In genomic region chr19:17553256-17553655, GRCh38 we compare ENCODE assay signal across 8 cellular contexts. TPM values are rescaled to one million over a fixed set of nuclear protein-coding genes. Genes with fewer than 3 reads are reported as not detected.
A peak's percentile ranks its signal among the peaks of the same experiment; 100 is the strongest.
DNase-seq lines count a peak whose midpoint lies in the region; ATAC-seq, FAIRE-seq and TF ChIP-seq lines count a peak whose summit lies in the region.

No MANE protein-coding gene starts in this region.

- peak overlapping the region; percentile 90 for H3K27ac Mint-ChIP-seq in nephron progenitor cell
- H3K27ac Mint-ChIP-seq in activated CD8-positive, alpha-beta T cell treated with anti-CD3 and anti-CD28 coated beads for 36 hours: no peak overlapping the region

- CTCF ChIA-PET in activated CD8-positive, alpha-beta T cell treated with anti-CD3 and anti-CD28 coated beads for 36 hours (lab: Charles Lee): interaction anchor here (0.8 to 5.0 kb wide), 3 partner anchors 9 to 58 kb away, joined by 3 to 20 read pairs (median 3); no protein-coding TSS in a partner anchor

- ATAC-seq in HG02571 (IDR thresholded peaks at IDR 0.05; ENCODE audit: unreplicated experiment): no peak
- no peak for ATAC-seq in activated CD8-positive, alpha-beta T cell treated with anti-CD3 and anti-CD28 coated beads for 36 hours

- no peaks in the 10 kb centered on the region for H3K36me3 Mint-ChIP-seq in nephron progenitor cell (ENCODE audit: low read depth)
- H3K36me3 Mint-ChIP-seq in activated CD8-positive, alpha-beta T cell treated with anti-CD3 and anti-CD28 coated beads for 36 hours (ENCODE audit: low read depth): peaks cover 9% of the 10 kb centered on the region

- FAIRE-seq in endometrium (lab: Jason Lieb, UNC): peak; percentile 89

- peaks cover 8% of the 10 kb centered on the region for H3K9me3 Mint-ChIP-seq in nephron progenitor cell
- H3K9me3 Mint-ChIP-seq in activated CD8-positive, alpha-beta T cell treated with anti-CD3 and anti-CD28 coated beads for 36 hours: no peaks in the 10 kb centered on the region

- POLR2A ChIA-PET in activated CD8-positive, alpha-beta T cell treated with anti-CD3 and anti-CD28 coated beads for 36 hours (lab: Charles Lee): interaction anchor here (0.5 to 1.2 kb wide), 3 partner anchors 10 to 159 kb away, joined by 3 read pairs; partner anchors contain the start of gene CCDC194

- DNase-seq in EH (ENCODE audit: low read depth): peak; percentile 91
- DNase-seq in NCI-H524 (lab: John Stamatoyannopoulos, UW): peak; percentile 16 to 58
- DNase-seq in nephron progenitor cell: no peak
- no peak for DNase-seq in GM19240 (ENCODE audit: insufficient read length, low spot score)
- no peak for DNase-seq in activated CD8-positive, alpha-beta T cell treated with anti-CD3 and anti-CD28 coated beads for 36 hours
- no peak for DNase-seq in stimulated activated CD4-positive, alpha-beta T cell treated with anti-CD3 and anti-CD28 coated beads, Interleukin-1b, Interleukin-23, amount 100 ng/mL, for 48 hours

- intact Hi-C loops in activated CD8-positive, alpha-beta T cell treated with anti-CD3 and anti-CD28 coated beads for 36 hours (cut with micrococcal nuclease): no loop called here

- H3K27me3 Mint-ChIP-seq in nephron progenitor cell (ENCODE audit: low read depth, poor library complexity): peaks cover 5% of the 10 kb centered on the region
- H3K27me3 Mint-ChIP-seq in activated CD8-positive, alpha-beta T cell treated with anti-CD3 and anti-CD28 coated beads for 36 hours: no peaks in the 10 kb centered on the region

- H3K4me1 Mint-ChIP-seq in nephron progenitor cell: peaks cover 23% of the 10 kb centered on the region
- peaks cover 10% of the 10 kb centered on the region for H3K4me1 Mint-ChIP-seq in activated CD8-positive, alpha-beta T cell treated with anti-CD3 and anti-CD28 coated beads for 36 hours (ENCODE audit: low read depth)

- H3K4me3 Mint-ChIP-seq in nephron progenitor cell: peak overlapping the region; percentile 35
- H3K4me3 Mint-ChIP-seq in activated CD8-positive, alpha-beta T cell treated with anti-CD3 and anti-CD28 coated beads for 36 hours: no peak overlapping the region

- no peak for TF ChIP-seq CTCF in nephron progenitor cell (IDR thresholded peaks at IDR 0.05)
- TF ChIP-seq CTCF in activated CD8-positive, alpha-beta T cell treated with anti-CD3 and anti-CD28 coated beads for 36 hours (IDR thresholded peaks at IDR 0.05): no peak

RNA-seq across cellular contexts. Expression of gene COLGALT1, which starts 2.2 kb away (rescaled TPM):
- total RNA-seq in activated CD8-positive, alpha-beta T cell treated with anti-CD3 and anti-CD28 coated beads for 36 hours: 10 to 100 TPM; 62.1 to 64.2 TPM

RNA-seq across cellular contexts. Expression of gene PGLS, which starts 41.8 kb away (rescaled TPM):
- total RNA-seq in activated CD8-positive, alpha-beta T cell treated with anti-CD3 and anti-CD28 coated beads for 36 hours: 10 to 100 TPM; 58.0 to 58.9 TPM

Comparison
In these comparisons a context has a peak if more than half of its experiments do, and no peak if none do; other contexts are left out.
1. DNase-seq: peak in EH (single experiment) and NCI-H524 (2 of 2); none in nephron progenitor cell (single experiment), GM19240 (single experiment), activated CD8-positive, alpha-beta T cell treated with anti-CD3 and anti-CD28 coated beads for 36 hours (single experiment) and stimulated activated CD4-positive, alpha-beta T cell treated with anti-CD3 and anti-CD28 coated beads, Interleukin-1b, Interleukin-23, amount 100 ng/mL, for 48 hours (single experiment).